In genomic region chr1:229013981-229014380, GRCh38 we compare ENCODE assay signal across 30 cellular contexts.
"Had no signal": no experiment of that assay in that cellular context is flagged by ENCODE, and none has a peak within 500 bp of the region (broad histone marks: within the 10 kb centered on the region; RNA-seq: fewer than 3 reads in every experiment).

No MANE protein-coding gene starts in this region.

- H3K4me1 Mint-ChIP-seq: activated naive CD8-positive, alpha-beta T cell treated with anti-CD3 and anti-CD28 coated beads, Interleukin-2, amount 10 ng/mL, durations not matched to agents 7 days and 5 days had no signal

- H3K36me3 Mint-ChIP-seq: activated naive CD8-positive, alpha-beta T cell treated with anti-CD3 and anti-CD28 coated beads, Interleukin-2, amount 10 ng/mL, durations not matched to agents 7 days and 5 days had no signal

- H3K36me3 ChIP-seq: adrenal gland had no signal

- H3K27ac ChIP-seq: adrenal gland, VCaP had no signal

- DNase-seq: activated CD4-positive, alpha-beta T cell treated with anti-CD3 and anti-CD28 coated beads for 4 hours; activated CD8-positive, alpha-beta memory T cell treated with anti-CD3 and anti-CD28 coated beads, Interleukin-2, amount 50 U/mL, for 4 hours; activated CD8-positive, alpha-beta T cell treated with anti-CD3 and anti-CD28 coated beads for 36 hours; activated gamma-delta T cell treated with Interleukin-2 at 50 U/mL for 16 hours; activated naive CD4-positive, alpha-beta T cell treated with anti-CD3 and anti-CD28 coated beads, Interleukin-2, amount 50 U/mL, for 16 hours; activated naive CD8-positive, alpha-beta T cell treated with anti-CD3 and anti-CD28 coated beads, Interleukin-2, amount 10 ng/mL, durations not matched to agents 7 days and 5 days; activated T-cell treated with anti-CD3 and anti-CD28 coated beads, Interleukin-2, amount 50 U/mL, for 72 hours; adrenal gland; aorta; central memory CD4-positive, alpha-beta T cell; Kasumi-1; NCI-H1105 treated with DMSO at 0.1 percent for 48 hours; NCI-H1436 treated with DMSO at 0.1 percent for 48 hours; NCI-H187; NCI-H2081 treated with DMSO at 0.1 percent for 48 hours; NCI-H2171; NCI-H2227 treated with DMSO at 0.1 percent for 48 hours; NCI-H446 treated with DMSO at 0.1 percent for 48 hours; NCI-H526; NCI-H774; NK-92 treated with Interleukin-12 subunit alpha and Interleukin-12 subunit beta, amount 100 ng/mL, for 24 hours; OCI-M1; RPMI8226; SK-N-SH; T-helper 1 cell had no signal

- H3K27ac Mint-ChIP-seq: activated CD8-positive, alpha-beta T cell treated with anti-CD3 and anti-CD28 coated beads for 36 hours; activated naive CD8-positive, alpha-beta T cell treated with anti-CD3 and anti-CD28 coated beads, Interleukin-2, amount 10 ng/mL, durations not matched to agents 7 days and 5 days; activated T-cell treated with anti-CD3 and anti-CD28 coated beads, Interleukin-2, amount 50 U/mL, for 72 hours; activated T-helper 2 cell treated with anti-CD3 and anti-CD28 coated beads, Interferon-gamma antibody, Interleukin-2, Interleukin-4, amounts not matched to agents 10 μg/mL and 5 μg/mL and 100 μg/mL, durations not matched to agents 14 hours and 24 hours and 36 hours had no signal

- H3K9me2 ChIP-seq: SK-N-SH had no signal

- H3K9me3 Mint-ChIP-seq: activated CD8-positive, alpha-beta T cell treated with anti-CD3 and anti-CD28 coated beads for 36 hours; activated naive CD8-positive, alpha-beta T cell treated with anti-CD3 and anti-CD28 coated beads, Interleukin-2, amount 10 ng/mL, durations not matched to agents 7 days and 5 days; activated T-cell treated with anti-CD3 and anti-CD28 coated beads, Interleukin-2, amount 50 U/mL, for 72 hours; activated T-helper 2 cell treated with anti-CD3 and anti-CD28 coated beads, Interferon-gamma antibody, Interleukin-2, Interleukin-4, amounts not matched to agents 10 μg/mL and 5 μg/mL and 100 μg/mL, durations not matched to agents 14 hours and 24 hours and 36 hours had no signal

- FAIRE-seq: bronchial epithelial cell had no signal

- H3K9me3 ChIP-seq: adrenal gland, SK-N-SH had no signal

- H3K4me1 ChIP-seq: adrenal gland had no signal

- H3K27me3 ChIP-seq: adrenal gland had no signal

- H3K27me3 Mint-ChIP-seq: activated CD8-positive, alpha-beta T cell treated with anti-CD3 and anti-CD28 coated beads for 36 hours had no signal

- H3K4me2 ChIP-seq: SK-N-SH had no signal

- H3K4me3 ChIP-seq: adrenal gland had no signal

- H3K4me3 Mint-ChIP-seq: activated CD8-positive, alpha-beta T cell treated with anti-CD3 and anti-CD28 coated beads for 36 hours; activated naive CD8-positive, alpha-beta T cell treated with anti-CD3 and anti-CD28 coated beads, Interleukin-2, amount 10 ng/mL, durations not matched to agents 7 days and 5 days; activated T-cell treated with anti-CD3 and anti-CD28 coated beads, Interleukin-2, amount 50 U/mL, for 72 hours had no signal

- H3K9ac ChIP-seq: SK-N-SH had no signal

- ATAC-seq: activated CD8-positive, alpha-beta T cell treated with anti-CD3 and anti-CD28 coated beads for 36 hours; activated T-cell treated with anti-CD3 and anti-CD28 coated beads, Interleukin-2, amount 50 U/mL, for 72 hours; Panc1; Right ventricle myocardium inferior had no signal
